2 cellular contexts compared by ENCODE assay signal in genomic region chr7:1539346-1540321, GRCh38.
TF ChIP-seq lines count a peak whose summit lies in the region.

No MANE protein-coding gene starts in this region.

TF ChIP-seq in SK-N-SH, 30 proteins besides CTCF, POLR2A, EP300 and RAD21 (continued from another document):
- no peak for TF ChIP-seq REST (IDR thresholded peaks at IDR 0.05; ENCODE audit: low read depth, low read length)
- no peak for TF ChIP-seq TAF1 (IDR thresholded peaks at IDR 0.05; ENCODE audit: borderline replicate concordance, low read depth, low read length)
- TF ChIP-seq GATA2 (CRISPR knock-in tag; IDR thresholded peaks at IDR 0.05) = no peak
- TF ChIP-seq RFX5 (IDR thresholded peaks at IDR 0.05; ENCODE audit: low read length) = no peak
- TF ChIP-seq FOXJ3 (CRISPR knock-in tag; IDR thresholded peaks at IDR 0.05) = no peak
- TF ChIP-seq USF1 (IDR thresholded peaks at IDR 0.05; ENCODE audit: borderline replicate concordance, low read depth) = no peak
- no peak for TF ChIP-seq TCF12 (IDR thresholded peaks at IDR 0.05)
- TF ChIP-seq PBX3 (IDR thresholded peaks at IDR 0.05) = no peak
- TF ChIP-seq POLR2AphosphoS5 (IDR thresholded peaks at IDR 0.05; ENCODE audit: low read depth, low read length) = no peak
- TF ChIP-seq FOXM1 (IDR thresholded peaks at IDR 0.05; ENCODE audit: low read depth) = no peak

TF ChIP-seq in SK-N-SH treated with all-trans-retinoic acid at 6 μM for 48 hours, 23 proteins besides CTCF, POLR2A, EP300 and RAD21 (continued from another document):
- TF ChIP-seq TSHZ2 (CRISPR knock-in tag; IDR thresholded peaks at IDR 0.05) = no peak
- TF ChIP-seq POU6F1 (CRISPR knock-in tag; IDR thresholded peaks at IDR 0.05; ENCODE audit: borderline replicate concordance, low read depth) = no peak
- no peak for TF ChIP-seq ESRRG (CRISPR knock-in tag; IDR thresholded peaks at IDR 0.05)
- no peak for TF ChIP-seq ISL1 (CRISPR knock-in tag; IDR thresholded peaks at IDR 0.05)
- TF ChIP-seq ZFP30 (CRISPR knock-in tag; IDR thresholded peaks at IDR 0.05) = no peak
- no peak for TF ChIP-seq PATZ1 (CRISPR knock-in tag; IDR thresholded peaks at IDR 0.05; ENCODE audit: borderline replicate concordance)
- TF ChIP-seq ARNTL (CRISPR knock-in tag; IDR thresholded peaks at IDR 0.05; ENCODE audit: borderline replicate concordance, low read depth) = no peak
- TF ChIP-seq GLIS3 (CRISPR knock-in tag; IDR thresholded peaks at IDR 0.05) = no peak
- no peak for TF ChIP-seq CREB5 (CRISPR knock-in tag; IDR thresholded peaks at IDR 0.05; ENCODE audit: low read depth)
- TF ChIP-seq ZC3H10 (CRISPR knock-in tag; IDR thresholded peaks at IDR 0.05) = no peak
- TF ChIP-seq BACH2 (CRISPR knock-in tag; IDR thresholded peaks at IDR 0.05; ENCODE audit: borderline replicate concordance) = no peak
- TF ChIP-seq PPARA (CRISPR knock-in tag; IDR thresholded peaks at IDR 0.05; ENCODE audit: borderline replicate concordance) = no peak
- no peak for TF ChIP-seq ZNF565 (CRISPR knock-in tag; conservative IDR thresholded peaks at IDR 0.05; ENCODE audit: low read depth)
